Comparison of ENCODE assay signal across 2 cellular contexts in the genomic region with DNA sequence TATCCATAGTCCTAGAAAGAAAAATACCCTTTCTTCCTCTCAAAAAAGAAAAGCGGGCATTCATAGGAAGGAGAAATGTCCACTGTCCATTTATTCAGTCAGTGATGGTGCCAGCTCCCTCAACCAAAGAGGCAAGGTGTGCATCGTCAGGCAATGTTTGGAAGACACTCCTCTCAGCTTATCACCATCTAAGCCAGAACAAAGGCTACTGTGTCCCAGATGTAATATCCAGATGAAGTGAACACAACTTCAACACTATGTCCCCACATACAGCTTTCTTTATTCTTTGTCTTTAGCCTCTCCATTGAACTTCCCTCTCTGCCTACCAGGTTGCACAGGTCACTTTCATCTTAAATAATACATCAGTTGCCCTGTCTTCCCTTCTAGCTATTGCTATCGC.
TF ChIP-seq lines count a peak whose summit lies in the region.

No MANE protein-coding gene starts in this region.

TF ChIP-seq in HepG2, 621 proteins besides CTCF, POLR2A, EP300 and RAD21:
- TF ChIP-seq SOX13 (IDR thresholded peaks at IDR 0.05) (no peak), SOX13 (CRISPR knock-in tag; conservative IDR thresholded peaks at IDR 0.05 in 1 of 2, IDR thresholded peaks at IDR 0.05 in 1 of 2) (peak in 1 of 2 experiments; percentile 72; a peak in 2 of 4 replicates), SOX5 (CRISPR knock-in tag; IDR thresholded peaks at IDR 0.05; ENCODE audit: borderline replicate concordance) (0 out of 2 replicates have a peak, but pooled peaks have one; percentile 21)
- TF ChIP-seq, protein P1, sequence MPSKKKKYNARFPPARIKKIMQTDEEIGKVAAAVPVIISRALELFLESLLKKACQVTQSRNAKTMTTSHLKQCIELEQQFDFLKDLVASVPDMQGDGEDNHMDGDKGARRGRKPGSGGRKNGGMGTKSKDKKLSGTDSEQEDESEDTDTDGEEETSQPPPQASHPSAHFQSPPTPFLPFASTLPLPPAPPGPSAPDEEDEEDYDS (CRISPR knock-in tag; IDR thresholded peaks at IDR 0.05) = no peak
TF ChIP-seq in HepG2: peak in this region for 2.

TF ChIP-seq in K562, 482 proteins besides CTCF, POLR2A, EP300 and RAD21:
- TF ChIP-seq PHTF2 (CRISPR knock-in tag; IDR thresholded peaks at IDR 0.05) (no peak), ZNF77 (CRISPR knock-in tag; IDR thresholded peaks at IDR 0.05) (no peak)
- TF ChIP-seq, protein P2, sequence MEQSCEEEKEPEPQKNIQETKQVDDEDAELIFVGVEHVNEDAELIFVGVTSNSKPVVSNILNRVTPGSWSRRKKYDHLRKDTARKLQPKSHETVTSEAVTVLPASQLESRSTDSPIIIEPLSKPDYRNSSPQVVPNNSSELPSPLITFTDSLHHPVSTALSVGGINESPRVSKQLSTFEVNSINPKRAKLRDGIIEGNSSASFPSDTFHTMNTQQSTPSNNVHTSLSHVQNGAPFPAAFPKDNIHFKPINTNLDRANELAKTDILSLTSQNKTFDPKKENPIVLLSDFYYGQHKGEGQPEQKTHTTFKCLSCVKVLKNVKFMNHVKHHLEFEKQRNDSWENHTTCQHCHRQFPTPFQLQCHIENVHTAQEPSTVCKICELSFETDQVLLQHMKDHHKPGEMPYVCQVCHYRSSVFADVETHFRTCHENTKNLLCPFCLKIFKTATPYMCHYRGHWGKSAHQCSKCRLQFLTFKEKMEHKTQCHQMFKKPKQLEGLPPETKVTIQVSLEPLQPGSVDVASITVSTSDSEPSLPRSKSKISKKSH (CRISPR knock-in tag; IDR thresholded peaks at IDR 0.05) = no peak
TF ChIP-seq in K562: peak in this region for 0.
